8 cellular contexts compared by ENCODE assay signal in genomic region chr1:161611868-161612321, GRCh38. TPM values are rescaled to one million over a fixed set of nuclear protein-coding genes. Genes with fewer than 3 reads are reported as not detected.
DNase-seq lines count a peak whose midpoint lies in the region; ATAC-seq and TF ChIP-seq lines count a peak whose summit lies in the region.
"Not testable (repeated sequence)": the region's sequence is repeated elsewhere in the genome, so short reads cannot be mapped to it uniquely, and the experiment has no call there.

No MANE protein-coding gene starts in this region.

- not testable (repeated sequence) for H4K20me1 ChIP-seq in IMR-90 (ENCODE audit: insufficient read depth, low read length)

- not testable (repeated sequence) for H3K27ac ChIP-seq in IMR-90 (ENCODE audit: insufficient read depth, low read length)
- H3K27ac ChIP-seq in endodermal cell (ENCODE audit: low read depth, low read length): peak overlapping the region; percentile 66
- peak overlapping the region; percentile 63 to 76 for H3K27ac ChIP-seq in prostate gland
- H3K27ac ChIP-seq in aorta (ENCODE audit: low read depth in 1 of 2, low read length in 2 of 2): peak overlapping the region in 1 of 2 donors; percentile 86

- not testable (repeated sequence) for H2AK9ac ChIP-seq in IMR-90 (replicated peaks; ENCODE audit: low read depth, low read length, poor library complexity)

- H4K91ac ChIP-seq in IMR-90 (ENCODE audit: insufficient read depth, low read depth, low read length): not testable (repeated sequence)

- H2BK20ac ChIP-seq in IMR-90 (ENCODE audit: low read depth, low read length): not testable (repeated sequence)

- not testable (repeated sequence) for H3K4me1 ChIP-seq in IMR-90 (ENCODE audit: control insufficient read depth, insufficient read depth, low read length); endodermal cell (ENCODE audit: control insufficient read depth, insufficient read depth, low read length); prostate gland (replicated peaks); aorta (ENCODE audit: control insufficient read depth in 1 of 2, insufficient read depth in 2 of 2, low read length in 2 of 2)

- not testable (repeated sequence) for H3K14ac ChIP-seq in IMR-90 (replicated peaks; ENCODE audit: low read depth, low read length)

- not testable (repeated sequence) for TF ChIP-seq CTCF in GM12864 (IDR thresholded peaks at IDR 0.05; ENCODE audit: low read depth, low read length, missing control alignments); IMR-90 (conservative IDR thresholded peaks at IDR 0.05; ENCODE audit: low read depth, low read length); endodermal cell (conservative IDR thresholded peaks at IDR 0.05); kidney epithelial cell (IDR thresholded peaks at IDR 0.05; ENCODE audit: insufficient read depth, low read length, poor library complexity, severe bottlenecking); prostate gland (IDR thresholded peaks at IDR 0.05)

- H3K36me3 Mint-ChIP-seq in activated T-cell treated with anti-CD3 and anti-CD28 coated beads, Interleukin-2, amount 50 U/mL, for 72 hours (ENCODE audit: insufficient read depth in 2 of 2); endodermal cell (ENCODE audit: low read depth): not testable (repeated sequence)

- dilution Hi-C loops in IMR-90 (cut with HindIII; ENCODE audit: low sequenced_read_pairs, unreplicated experiment): not testable (repeated sequence)

- H2BK5ac ChIP-seq in IMR-90 (ENCODE audit: low read depth, low read length, poor library complexity, severe bottlenecking): not testable (repeated sequence)

- not testable (repeated sequence) for H3K9me3 ChIP-seq in IMR-90 (ENCODE audit: control insufficient read depth, insufficient read depth, low read length); endodermal cell (ENCODE audit: control insufficient read depth, low read length); prostate gland; aorta (ENCODE audit: control insufficient read depth, low read length)

- not testable (repeated sequence) for TF ChIP-seq RAD21 in IMR-90 (IDR thresholded peaks at IDR 0.05; ENCODE audit: low read length)

- in situ Hi-C loops in IMR-90 (cut with MboI; ENCODE audit: low sequenced_read_pairs): not testable (repeated sequence)

- not testable (repeated sequence) for H3K9ac ChIP-seq in IMR-90 (ENCODE audit: low read depth, low read length)
- peak overlapping the region; percentile 78 for H3K9ac ChIP-seq in endodermal cell (ENCODE audit: extremely low read depth, low read length, poor library complexity, severe bottlenecking)

- not testable (repeated sequence) for H3K18ac ChIP-seq in IMR-90 (ENCODE audit: low read depth, low read length)

- peaks cover 33% of the 10 kb centered on the region for H3K4me1 Mint-ChIP-seq in activated T-cell treated with anti-CD3 and anti-CD28 coated beads, Interleukin-2, amount 50 U/mL, for 72 hours (ENCODE audit: low read depth)
- H3K4me1 Mint-ChIP-seq in endodermal cell: not testable (repeated sequence)

- DNase-seq in GM12864 (ENCODE audit: low read depth) (peak; percentile 18), OCI-M1 (lab: John Stamatoyannopoulos, UW) (peak; percentile 87), endodermal cell (peak; percentile 66)
- DNase-seq in IMR-90; kidney epithelial cell (ENCODE audit: low read depth); prostate gland (ENCODE audit: low spot score); aorta: not testable (repeated sequence)
- DNase-seq in activated T-cell treated with anti-CD3 and anti-CD28 coated beads, Interleukin-2, amount 50 U/mL, for 72 hours: peak in 1 of 2 donors; percentile 16

- CTCF ChIA-PET in IMR-90 (lab: Yijun Ruan, JAX): not testable (repeated sequence)

- not testable (repeated sequence) for H4K8ac ChIP-seq in IMR-90 (ENCODE audit: low read depth in 2 of 2, low read length in 2 of 2)

- not testable (repeated sequence) for H3K23ac ChIP-seq in IMR-90 (ENCODE audit: low read depth, low read length)

- H3K27ac Mint-ChIP-seq in activated T-cell treated with anti-CD3 and anti-CD28 coated beads, Interleukin-2, amount 50 U/mL, for 72 hours: peak overlapping the region; percentile 100
- H3K27ac Mint-ChIP-seq in endodermal cell: peak overlapping the region; percentile 81

- not testable (repeated sequence) for H3K4ac ChIP-seq in IMR-90 (ENCODE audit: low read depth, low read length)

- H3K4me2 ChIP-seq in IMR-90 (ENCODE audit: low read depth, low read length): not testable (repeated sequence)

- TF ChIP-seq POLR2A in IMR-90 (IDR thresholded peaks at IDR 0.05; ENCODE audit: low read depth, low read length); prostate gland (IDR thresholded peaks at IDR 0.05): not testable (repeated sequence)

- peak overlapping the region; percentile 93 to 98 for H3K4me3 Mint-ChIP-seq in activated T-cell treated with anti-CD3 and anti-CD28 coated beads, Interleukin-2, amount 50 U/mL, for 72 hours
- peak overlapping the region; percentile 73 for H3K4me3 Mint-ChIP-seq in endodermal cell

- H3K56ac ChIP-seq in IMR-90 (ENCODE audit: extremely low read depth, insufficient read depth, low read length): not testable (repeated sequence)

- not testable (repeated sequence) for H3K36me3 ChIP-seq in IMR-90 (ENCODE audit: control insufficient read depth, insufficient read depth, low read length); endodermal cell (ENCODE audit: control insufficient read depth, insufficient read depth, low read length); kidney epithelial cell (ENCODE audit: control insufficient read depth, insufficient read depth, low read length); prostate gland; aorta (ENCODE audit: control insufficient read depth in 1 of 2, insufficient read depth in 2 of 2, low read length in 1 of 2)

- H3K9me1 ChIP-seq in IMR-90 (ENCODE audit: insufficient read depth, low read length): not testable (repeated sequence)

- H3K27me3 ChIP-seq in IMR-90 (ENCODE audit: control insufficient read depth, insufficient read depth, low read length); endodermal cell (ENCODE audit: control insufficient read depth, insufficient read depth, low read length, poor library complexity, severe bottlenecking); kidney epithelial cell (ENCODE audit: control insufficient read depth, insufficient read depth, low read length); prostate gland (replicated peaks; ENCODE audit: insufficient read depth); aorta (ENCODE audit: control insufficient read depth in 1 of 2, insufficient read depth in 2 of 2, low read length in 1 of 2): not testable (repeated sequence)

- H3K79me1 ChIP-seq in IMR-90 (ENCODE audit: low read depth in 1 of 2, low read length in 2 of 2): not testable (repeated sequence)

- not testable (repeated sequence) for ATAC-seq in IMR-90 (ENCODE audit: low read depth)
- peak in 1 of 2 donors; percentile 1 for ATAC-seq in activated T-cell treated with anti-CD3 and anti-CD28 coated beads, Interleukin-2, amount 50 U/mL, for 72 hours (replicated peaks in 1 of 2)
- ATAC-seq in aorta (ENCODE audit: low FRiP score): peak; percentile 67

- H4K5ac ChIP-seq in IMR-90 (ENCODE audit: low read depth, low read length): not testable (repeated sequence)

- H3K4me3 ChIP-seq in GM12864 (ENCODE audit: low read depth, low read length) (peak overlapping the region; percentile 52), IMR-90 (ENCODE audit: insufficient read depth, low read depth, low read length) (peak overlapping the region; percentile 51; the same call in 1 of the 2 replicates), endodermal cell (ENCODE audit: low read length) (peak overlapping the region; percentile 87), kidney epithelial cell (ENCODE audit: low read depth, low read length) (peak overlapping the region; percentile 37), prostate gland (peak overlapping the region; percentile 26 to 37), aorta (ENCODE audit: low read length in 2 of 2) (peak overlapping the region; percentile 51 to 76)

- H2BK120ac ChIP-seq in IMR-90 (ENCODE audit: low read depth, low read length): not testable (repeated sequence)

- not testable (repeated sequence) for H2AK5ac ChIP-seq in IMR-90 (ENCODE audit: low read depth, low read length)

- not testable (repeated sequence) for H2BK15ac ChIP-seq in IMR-90 (ENCODE audit: low read depth, low read length)

- not testable (repeated sequence) for H3K9me3 Mint-ChIP-seq in activated T-cell treated with anti-CD3 and anti-CD28 coated beads, Interleukin-2, amount 50 U/mL, for 72 hours; endodermal cell

- BruUV-seq in IMR-90 (replicated peaks; lab: Mats Ljungman, UMichigan): not testable (repeated sequence)

- intact Hi-C loops in IMR-90 (cut with micrococcal nuclease); prostate gland (cut with DNase I): not testable (repeated sequence)
- intact Hi-C loops in aorta (cut with DNase I): loop anchor here in 1 of 2 donors (10.0 kb wide), 1 partner anchor 77 kb away; no protein-coding TSS in a partner anchor

- peaks cover 19% of the 10 kb centered on the region for H3K27me3 Mint-ChIP-seq in activated T-cell treated with anti-CD3 and anti-CD28 coated beads, Interleukin-2, amount 50 U/mL, for 72 hours (ENCODE audit: low read depth)
- H3K27me3 Mint-ChIP-seq in endodermal cell (ENCODE audit: insufficient read depth): peaks cover 36% of the 10 kb centered on the region

- WGBS in IMR-90 (ENCODE audit: extremely low coverage in 2 of 2, insufficient read length in 1 of 2), 2 experiments: no CpG with 5 or more reads among the region's 19 CpGs
- 0 to 1% methylated on average over 1 to 13 of the region's 19 CpGs for WGBS in endodermal cell (ENCODE audit: insufficient coverage in 1 of 2, insufficient read length in 1 of 2), 2 experiments
- 1% methylated on average over 19 of the region's 19 CpGs for WGBS in prostate gland
- WGBS in aorta, 2 donors: 1 to 2% methylated on average over 17 to 18 of the region's 19 CpGs

- POLR2A ChIA-PET in IMR-90 (lab: Charles Lee; ENCODE audit: unreplicated experiment): not testable (repeated sequence)

- not testable (repeated sequence) for H2AFZ ChIP-seq in IMR-90 (replicated peaks; ENCODE audit: low read length, poor library complexity)

RNA-seq across cellular contexts. Expression of gene FCGR3B, which starts 19.1 kb away (rescaled TPM):
- not detected in 2 replicates for total RNA-seq in IMR-90 (2012; rRNA removed)
- not detected in 2 replicates for polyA plus RNA-seq in IMR-90 (2012; rRNA removed)
- not detected in 2 replicates for polyA plus RNA-seq in IMR-90 (2012; cell fraction: cytosol; rRNA removed)
- polyA plus RNA-seq in IMR-90 (2012; cell fraction: nucleus; rRNA removed; ENCODE audit: low replicate concordance): not detected in 2 replicates
- under 1 TPM in 1 of 2 donors, not detected in 1; 0.30 TPM for total RNA-seq in activated T-cell treated with anti-CD3 and anti-CD28 coated beads, Interleukin-2, amount 50 U/mL, for 72 hours
- total RNA-seq in endodermal cell: not detected
- not detected for polyA plus RNA-seq in endodermal cell (2013, experiment 1 of 2)
- polyA plus RNA-seq in endodermal cell (2013, experiment 2 of 2): not detected
- total RNA-seq in kidney epithelial cell: not detected in 2 replicates
- 1 to 10 TPM in 1 of 2 donors, not detected in 1; 2.1 TPM for total RNA-seq in prostate gland
- total RNA-seq in aorta: 10 to 100 TPM in 1 of 2 donors, 1 to 10 TPM in 1; 6.3 to 13.4 TPM
- 1 to 10 TPM in 1 of 2 donors, under 1 TPM in 1; 0.41 to 5.3 TPM for polyA plus RNA-seq in aorta

RNA-seq across cellular contexts. Expression of gene FCGR2B, which starts 51.0 kb away (rescaled TPM):
- total RNA-seq in IMR-90 (2012; rRNA removed) (not detected in 2 replicates), endodermal cell (not detected), kidney epithelial cell (not detected in 2 replicates), prostate gland (1 to 10 TPM; 1.9 to 5.7 TPM), aorta (10 to 100 TPM; 13.6 to 68.6 TPM)
- polyA plus RNA-seq in IMR-90 (2012; rRNA removed) (not detected in 2 replicates), aorta (1 to 10 TPM; 3.2 to 8.5 TPM)
- polyA plus RNA-seq in IMR-90 (2012; cell fraction: cytosol; rRNA removed): not detected in 2 replicates
- not detected in 2 replicates for polyA plus RNA-seq in IMR-90 (2012; cell fraction: nucleus; rRNA removed; ENCODE audit: low replicate concordance)
- total RNA-seq in activated T-cell treated with anti-CD3 and anti-CD28 coated beads, Interleukin-2, amount 50 U/mL, for 72 hours: not detected
- polyA plus RNA-seq in endodermal cell (2013, experiment 1 of 2): not detected
- not detected for polyA plus RNA-seq in endodermal cell (2013, experiment 2 of 2)

Comparison
In these comparisons a context has a peak if more than half of its experiments do, and no peak if none do; other contexts are left out.
1. H3K4me3 ChIP-seq: peak in every context shown above with its lines; median percentile 87 in endodermal cell; 64 in aorta; 52 in GM12864; 51 in IMR-90; 37 in kidney epithelial cell; 32 in prostate gland.